In the genomic region with DNA sequence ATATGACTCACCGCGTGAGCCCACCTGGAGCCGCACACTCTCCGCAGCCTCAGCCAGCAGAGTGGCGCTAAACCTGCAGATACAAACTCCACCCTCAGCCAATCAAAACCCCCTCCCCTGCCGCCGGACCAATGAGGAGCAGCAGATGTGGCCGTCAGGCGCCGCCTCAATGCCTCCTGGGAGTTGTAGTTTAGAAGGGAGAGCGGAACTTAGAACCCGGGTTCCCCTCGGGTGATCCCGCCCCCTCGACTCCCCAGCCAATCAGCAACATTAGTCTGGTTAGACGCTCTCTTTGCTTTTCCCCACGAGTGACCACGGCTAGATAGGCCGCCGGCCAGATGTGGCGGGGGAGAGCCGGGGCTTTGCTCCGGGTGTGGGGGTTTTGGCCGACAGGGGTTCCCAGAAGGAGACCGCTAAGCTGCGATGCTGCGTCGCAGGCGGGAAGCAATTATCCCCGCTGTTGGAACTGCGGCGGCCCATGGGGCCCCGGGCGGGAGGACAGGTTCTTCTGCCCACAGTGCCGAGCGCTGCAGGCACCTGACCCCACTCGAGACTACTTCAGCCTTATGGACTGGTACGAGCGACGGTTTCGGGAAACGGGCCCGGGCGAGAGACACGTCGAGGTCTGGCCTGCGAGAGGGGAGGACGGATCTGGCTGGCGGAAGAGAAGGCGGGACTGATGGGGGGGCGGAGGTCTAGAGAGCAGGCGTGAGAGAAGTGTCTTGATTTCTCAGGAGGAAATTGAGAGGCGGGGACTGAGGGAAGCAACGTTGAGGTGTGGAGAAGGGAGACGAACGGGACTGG, we compare ENCODE assay signal across 1 cellular context.
TF ChIP-seq lines count a peak whose summit lies in the region.

CHEK2 (minus strand) TSS at position 63 of the 804 bp plus-strand sequence. CDS start 7,099 bp downstream, outside the sequence.
A gene with protein sequence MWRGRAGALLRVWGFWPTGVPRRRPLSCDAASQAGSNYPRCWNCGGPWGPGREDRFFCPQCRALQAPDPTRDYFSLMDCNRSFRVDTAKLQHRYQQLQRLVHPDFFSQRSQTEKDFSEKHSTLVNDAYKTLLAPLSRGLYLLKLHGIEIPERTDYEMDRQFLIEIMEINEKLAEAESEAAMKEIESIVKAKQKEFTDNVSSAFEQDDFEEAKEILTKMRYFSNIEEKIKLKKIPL (plus strand): TSS at position 282 of the 804 bp plus-strand sequence. CDS start 57 bp downstream, at position 339.

TF ChIP-seq in WTC11, 78 proteins besides CTCF, POLR2A, EP300 and RAD21 (continued from another document):
- TF ChIP-seq, protein P1, sequence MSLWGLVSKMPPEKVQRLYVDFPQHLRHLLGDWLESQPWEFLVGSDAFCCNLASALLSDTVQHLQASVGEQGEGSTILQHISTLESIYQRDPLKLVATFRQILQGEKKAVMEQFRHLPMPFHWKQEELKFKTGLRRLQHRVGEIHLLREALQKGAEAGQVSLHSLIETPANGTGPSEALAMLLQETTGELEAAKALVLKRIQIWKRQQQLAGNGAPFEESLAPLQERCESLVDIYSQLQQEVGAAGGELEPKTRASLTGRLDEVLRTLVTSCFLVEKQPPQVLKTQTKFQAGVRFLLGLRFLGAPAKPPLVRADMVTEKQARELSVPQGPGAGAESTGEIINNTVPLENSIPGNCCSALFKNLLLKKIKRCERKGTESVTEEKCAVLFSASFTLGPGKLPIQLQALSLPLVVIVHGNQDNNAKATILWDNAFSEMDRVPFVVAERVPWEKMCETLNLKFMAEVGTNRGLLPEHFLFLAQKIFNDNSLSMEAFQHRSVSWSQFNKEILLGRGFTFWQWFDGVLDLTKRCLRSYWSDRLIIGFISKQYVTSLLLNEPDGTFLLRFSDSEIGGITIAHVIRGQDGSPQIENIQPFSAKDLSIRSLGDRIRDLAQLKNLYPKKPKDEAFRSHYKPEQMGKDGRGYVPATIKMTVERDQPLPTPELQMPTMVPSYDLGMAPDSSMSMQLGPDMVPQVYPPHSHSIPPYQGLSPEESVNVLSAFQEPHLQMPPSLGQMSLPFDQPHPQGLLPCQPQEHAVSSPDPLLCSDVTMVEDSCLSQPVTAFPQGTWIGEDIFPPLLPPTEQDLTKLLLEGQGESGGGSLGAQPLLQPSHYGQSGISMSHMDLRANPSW (CRISPR knock-in tag; conservative IDR thresholded peaks at IDR 0.05; ENCODE audit: low read depth): no peak
- TF ChIP-seq MAX (CRISPR knock-in tag; IDR thresholded peaks at IDR 0.05) (peak; percentile 55), NR2C2 (CRISPR knock-in tag; IDR thresholded peaks at IDR 0.05) (no peak), GTF2I (CRISPR knock-in tag; conservative IDR thresholded peaks at IDR 0.05) (no peak), ZBTB21 (CRISPR knock-in tag; IDR thresholded peaks at IDR 0.05; ENCODE audit: borderline replicate concordance) (0 out of 2 replicates have a peak, but pooled peaks have one; percentile 37), ZNF263 (CRISPR knock-in tag; IDR thresholded peaks at IDR 0.05; ENCODE audit: low read depth) (no peak), CBFB (CRISPR knock-in tag; IDR thresholded peaks at IDR 0.05; ENCODE audit: low read depth) (0 out of 2 replicates have a peak, but pooled peaks have one; percentile 55), SP1 (CRISPR knock-in tag; conservative IDR thresholded peaks at IDR 0.05) (peak; percentile 76), FOXK1 (CRISPR knock-in tag; IDR thresholded peaks at IDR 0.05) (peak; percentile 28; the same call in 1 of the 2 replicates), GABPB1 (CRISPR knock-in tag; IDR thresholded peaks at IDR 0.05) (peak; percentile 41), USF2 (CRISPR knock-in tag; IDR thresholded peaks at IDR 0.05) (peak; percentile 76), NFYB (CRISPR knock-in tag; conservative IDR thresholded peaks at IDR 0.05; ENCODE audit: low read depth) (peak; percentile 93), TEAD1 (CRISPR knock-in tag; IDR thresholded peaks at IDR 0.05) (0 out of 2 replicates have a peak, but pooled peaks have one; percentile 10), SMAD3 (CRISPR knock-in tag; IDR thresholded peaks at IDR 0.05; ENCODE audit: borderline replicate concordance) (no peak), MYBL2 (CRISPR knock-in tag; IDR thresholded peaks at IDR 0.05) (peak; percentile 94), CREB1 (CRISPR knock-in tag; IDR thresholded peaks at IDR 0.05) (0 out of 2 replicates have a peak, but pooled peaks have one; percentile 35), CREM (CRISPR knock-in tag; IDR thresholded peaks at IDR 0.05) (peak; percentile 56; the same call in 1 of the 2 replicates), USF1 (CRISPR knock-in tag; IDR thresholded peaks at IDR 0.05) (peak; percentile 70), OVOL2 (CRISPR knock-in tag; IDR thresholded peaks at IDR 0.05; ENCODE audit: borderline replicate concordance) (no peak), ZNF138 (CRISPR knock-in tag; conservative IDR thresholded peaks at IDR 0.05) (no peak)
- TF ChIP-seq, protein P2, sequence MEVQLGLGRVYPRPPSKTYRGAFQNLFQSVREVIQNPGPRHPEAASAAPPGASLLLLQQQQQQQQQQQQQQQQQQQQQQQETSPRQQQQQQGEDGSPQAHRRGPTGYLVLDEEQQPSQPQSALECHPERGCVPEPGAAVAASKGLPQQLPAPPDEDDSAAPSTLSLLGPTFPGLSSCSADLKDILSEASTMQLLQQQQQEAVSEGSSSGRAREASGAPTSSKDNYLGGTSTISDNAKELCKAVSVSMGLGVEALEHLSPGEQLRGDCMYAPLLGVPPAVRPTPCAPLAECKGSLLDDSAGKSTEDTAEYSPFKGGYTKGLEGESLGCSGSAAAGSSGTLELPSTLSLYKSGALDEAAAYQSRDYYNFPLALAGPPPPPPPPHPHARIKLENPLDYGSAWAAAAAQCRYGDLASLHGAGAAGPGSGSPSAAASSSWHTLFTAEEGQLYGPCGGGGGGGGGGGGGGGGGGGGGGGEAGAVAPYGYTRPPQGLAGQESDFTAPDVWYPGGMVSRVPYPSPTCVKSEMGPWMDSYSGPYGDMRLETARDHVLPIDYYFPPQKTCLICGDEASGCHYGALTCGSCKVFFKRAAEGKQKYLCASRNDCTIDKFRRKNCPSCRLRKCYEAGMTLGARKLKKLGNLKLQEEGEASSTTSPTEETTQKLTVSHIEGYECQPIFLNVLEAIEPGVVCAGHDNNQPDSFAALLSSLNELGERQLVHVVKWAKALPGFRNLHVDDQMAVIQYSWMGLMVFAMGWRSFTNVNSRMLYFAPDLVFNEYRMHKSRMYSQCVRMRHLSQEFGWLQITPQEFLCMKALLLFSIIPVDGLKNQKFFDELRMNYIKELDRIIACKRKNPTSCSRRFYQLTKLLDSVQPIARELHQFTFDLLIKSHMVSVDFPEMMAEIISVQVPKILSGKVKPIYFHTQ (CRISPR knock-in tag; IDR thresholded peaks at IDR 0.05): no peak
- TF ChIP-seq, protein P3, sequence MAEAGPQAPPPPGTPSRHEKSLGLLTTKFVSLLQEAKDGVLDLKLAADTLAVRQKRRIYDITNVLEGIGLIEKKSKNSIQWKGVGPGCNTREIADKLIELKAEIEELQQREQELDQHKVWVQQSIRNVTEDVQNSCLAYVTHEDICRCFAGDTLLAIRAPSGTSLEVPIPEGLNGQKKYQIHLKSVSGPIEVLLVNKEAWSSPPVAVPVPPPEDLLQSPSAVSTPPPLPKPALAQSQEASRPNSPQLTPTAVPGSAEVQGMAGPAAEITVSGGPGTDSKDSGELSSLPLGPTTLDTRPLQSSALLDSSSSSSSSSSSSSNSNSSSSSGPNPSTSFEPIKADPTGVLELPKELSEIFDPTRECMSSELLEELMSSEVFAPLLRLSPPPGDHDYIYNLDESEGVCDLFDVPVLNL (CRISPR knock-in tag; IDR thresholded peaks at IDR 0.05; ENCODE audit: borderline replicate concordance, low read depth): peak; percentile 71
